Comparison of ENCODE assay signal across 12 cellular contexts in the genomic region with DNA sequence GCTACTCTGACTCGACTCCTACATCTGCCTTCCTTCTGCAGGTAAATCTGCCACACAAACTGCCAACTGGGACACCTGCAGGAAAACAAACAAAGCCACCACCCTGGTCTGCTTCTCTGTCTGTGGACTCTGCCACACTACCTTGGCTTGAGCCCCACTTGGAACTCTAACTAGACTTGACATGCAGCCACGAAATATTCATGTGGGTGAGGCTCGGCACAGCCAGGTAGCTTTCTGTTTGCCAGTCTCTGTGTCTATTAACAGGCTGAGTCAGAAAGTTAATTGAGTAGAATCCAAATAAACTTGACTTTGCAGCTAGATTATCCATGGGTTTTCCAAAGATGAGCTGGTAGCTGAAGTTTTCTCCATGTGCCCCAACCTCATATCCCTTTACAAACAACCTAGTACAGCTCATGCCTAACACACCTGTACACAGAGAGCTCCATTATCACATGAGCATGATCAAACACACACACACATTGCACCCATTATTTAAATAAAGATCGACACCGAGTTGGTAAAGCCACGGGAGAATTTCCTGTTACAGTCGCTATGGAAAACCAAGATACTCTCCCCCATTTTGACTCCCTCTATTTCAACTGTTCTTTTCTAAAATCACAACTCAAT. TPM values are rescaled to one million over a fixed set of nuclear protein-coding genes. Genes with fewer than 3 reads are reported as not detected.
DNase-seq lines count a peak whose midpoint lies in the region; ATAC-seq and TF ChIP-seq lines count a peak whose summit lies in the region.
"Had no signal": no experiment of that assay in that cellular context is flagged by ENCODE, and none has a peak within 500 bp of the region (broad histone marks: within the 10 kb centered on the region; RNA-seq: fewer than 3 reads in every experiment).

No MANE protein-coding gene starts in this region.

- H3K36me3 ChIP-seq in PC-9 (ENCODE audit: low read depth) (no peaks in the 10 kb centered on the region), iPS-18a (ENCODE audit: control insufficient read depth, low read depth, low read length) (peaks cover 1% of the 10 kb centered on the region), rectal smooth muscle tissue (ENCODE audit: control insufficient read depth, insufficient read depth, low read length) (no peaks in the 10 kb centered on the region)
- H3K36me3 ChIP-seq: gastroesophageal sphincter, HAP-1 had no signal

- H4K20me1 ChIP-seq in PC-9 (ENCODE audit: insufficient read depth) = no peaks in the 10 kb centered on the region

- peaks cover 32% of the 10 kb centered on the region for H3F3A ChIP-seq in PC-9 (ENCODE audit: insufficient read depth, low read depth)

- H3K9ac ChIP-seq in iPS-18a (ENCODE audit: low read length) (no peak overlapping the region), rectal smooth muscle tissue (ENCODE audit: low read length) (no peak overlapping the region)

- no peak overlapping the region; the same call in 1 of the 2 replicates for H2AFZ ChIP-seq in PC-9

- CTCF ChIA-PET in PC-9 (lab: Charles Lee) = interaction anchor here (0.8 to 1.9 kb wide), 7 partner anchors 12 to 373 kb away, joined by 3 to 6 read pairs (median 4); a partner anchor contains a TSS

- no TSS peak for BruUV-seq in PC-9 (replicated peaks; lab: Mats Ljungman, UMichigan)

- POLR2A ChIA-PET in PC-9 (lab: Charles Lee; ENCODE audit: unreplicated experiment) = interaction anchor here (0.5 to 2.3 kb wide), 10 partner anchors 10 to 405 kb away, joined by 3 to 51 read pairs (median 11); a partner anchor contains a TSS

- intact Hi-C loops in PC-9 (cut with micrococcal nuclease; ENCODE audit: unreplicated experiment) = loop anchor here (1.0 kb wide), 2 partner anchors 20 to 29 kb away; a partner anchor contains a TSS

- H3K4me2 ChIP-seq in PC-9 = peak overlapping the region; percentile 84

- peaks cover 22% of the 10 kb centered on the region for H3K79me2 ChIP-seq in PC-9 (ENCODE audit: low read depth)

- no peaks in the 10 kb centered on the region for H3K9me3 ChIP-seq in PC-9 (ENCODE audit: insufficient read depth, low read depth)
- H3K9me3 ChIP-seq in iPS-18a (ENCODE audit: control insufficient read depth, low read depth, low read length) = no peaks in the 10 kb centered on the region
- H3K9me3 ChIP-seq: gastroesophageal sphincter, HAP-1 had no signal

- TF ChIP-seq CTCF in PC-9 (conservative IDR thresholded peaks at IDR 0.05) = no peak

- H3K9me2 ChIP-seq in PC-9 (ENCODE audit: insufficient read depth) = no peaks in the 10 kb centered on the region

- H3K27ac ChIP-seq in PC-9 (peak overlapping the region; percentile 83), iPS-18a (ENCODE audit: low read length) (no peak overlapping the region), rectal smooth muscle tissue (ENCODE audit: low read depth, low read length) (no peak overlapping the region)
- H3K27ac ChIP-seq: gastroesophageal sphincter had no signal

- ATAC-seq in GM18909 (IDR thresholded peaks at IDR 0.05; ENCODE audit: poor library complexity, unreplicated experiment) (no peak), GM21737 (IDR thresholded peaks at IDR 0.05; ENCODE audit: unreplicated experiment) (no peak), GM19397 (IDR thresholded peaks at IDR 0.05; ENCODE audit: unreplicated experiment) (no peak)
- ATAC-seq: gastroesophageal sphincter had no signal

- no peaks in the 10 kb centered on the region for H3K27me3 ChIP-seq in PC-9 (ENCODE audit: insufficient read depth, low read depth)
- H3K27me3 ChIP-seq in iPS-18a (ENCODE audit: control insufficient read depth, insufficient read depth, low read length) = no peaks in the 10 kb centered on the region
- no peaks in the 10 kb centered on the region for H3K27me3 ChIP-seq in rectal smooth muscle tissue (ENCODE audit: control insufficient read depth, insufficient read depth, low read length)

- H3K4me1 ChIP-seq in PC-9 (replicated peaks; ENCODE audit: insufficient read depth) = peaks cover 86% of the 10 kb centered on the region
- peaks cover 28% of the 10 kb centered on the region for H3K4me1 ChIP-seq in iPS-18a (ENCODE audit: control insufficient read depth, low read depth, low read length)
- no peaks in the 10 kb centered on the region for H3K4me1 ChIP-seq in rectal smooth muscle tissue (ENCODE audit: control insufficient read depth, insufficient read depth, low read length)
- H3K4me1 ChIP-seq: HAP-1 had no signal

- DNase-seq in HT-29 (ENCODE audit: low spot score) = peak; percentile 80
- DNase-seq in PC-9 = peak in 1 of 2 experiments; percentile 50
- no peak for DNase-seq in glomerular visceral epithelial cell (ENCODE audit: extremely low spot score)
- DNase-seq: CD4-positive, alpha-beta memory T cell had no signal

- peak overlapping the region; percentile 50 for H3K4me3 ChIP-seq in PC-9
- H3K4me3 ChIP-seq in iPS-18a (ENCODE audit: low read length) = peak overlapping the region; percentile 24
- H3K4me3 ChIP-seq in rectal smooth muscle tissue (ENCODE audit: low read length) = peak overlapping the region; percentile 38
- H3K4me3 ChIP-seq: gastroesophageal sphincter, HAP-1 had no signal

RNA-seq across cellular contexts. Expression of a gene that starts 0.8 kb away (rescaled TPM):
- 45.7 and 47.1 TPM in 2 replicates for total RNA-seq in HT-29 (2014; rRNA removed; shearing (Covaris generic))
- total RNA-seq in PC-9 (2021) = 30.2 and 36.7 TPM in 2 replicates

RNA-seq across cellular contexts. Expression of a gene that starts 19.3 kb away (rescaled TPM):
- total RNA-seq in HT-29 (2014; rRNA removed; shearing (Covaris generic)) = 14.3 and 16.2 TPM in 2 replicates
- total RNA-seq in PC-9 (2021) = 11.2 and 12.5 TPM in 2 replicates

RNA-seq across cellular contexts. Expression of a gene that starts 21.3 kb away (rescaled TPM):
- total RNA-seq in HT-29 (2014; rRNA removed; shearing (Covaris generic)) = 11.6 and 13.9 TPM in 2 replicates
- 16.3 and 28.0 TPM in 2 replicates for total RNA-seq in PC-9 (2021)

RNA-seq across cellular contexts. Expression of a gene that starts 56.9 kb away (rescaled TPM):
- total RNA-seq in HT-29 (2014; rRNA removed; shearing (Covaris generic)) = 8.4 and 13.7 TPM in 2 replicates
- total RNA-seq in PC-9 (2021) = 1.4 and 4.2 TPM in 2 replicates
- total RNA-seq: LHCN-M2 had no signal
